In the genomic region with DNA sequence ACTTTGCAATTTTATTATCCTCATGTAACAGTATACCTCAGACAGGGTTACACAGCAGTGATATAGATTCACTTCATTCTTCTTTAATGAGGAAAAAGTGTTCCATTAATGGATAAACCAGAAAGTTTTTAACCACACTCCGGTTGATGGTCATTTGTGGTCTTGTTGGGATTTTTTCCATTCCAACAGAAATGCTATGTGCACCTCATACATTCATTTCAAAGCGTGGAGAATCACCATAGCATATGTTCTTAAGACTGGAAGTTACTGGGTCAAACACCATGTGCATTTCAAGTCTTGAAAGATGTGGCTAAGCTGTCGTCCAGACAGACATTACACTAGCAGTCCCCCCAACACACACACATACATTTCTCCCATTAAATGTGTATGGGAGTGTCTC, we compare ENCODE assay signal across 18 cellular contexts.
DNase-seq lines count a peak whose midpoint lies in the region; TF ChIP-seq lines count a peak whose summit lies in the region.
"Had no signal": no experiment of that assay in that cellular context is flagged by ENCODE, and none has a peak within 500 bp of the region (broad histone marks: within the 10 kb centered on the region; RNA-seq: fewer than 3 reads in every experiment).

No MANE protein-coding gene starts in this region.

- H3K9me3 Mint-ChIP-seq in nephron = no peaks in the 10 kb centered on the region
- peaks cover 4% of the 10 kb centered on the region for H3K9me3 Mint-ChIP-seq in type B pancreatic cell
- H3K9me3 Mint-ChIP-seq: H9 had no signal

- H3K4me3 ChIP-seq in astrocyte of the spinal cord (ENCODE audit: low read depth, low read length) = no peak overlapping the region
- no peak overlapping the region for H3K4me3 ChIP-seq in dorsolateral prefrontal cortex
- H3K4me3 ChIP-seq: K562, Peyer's patch, SJSA1 had no signal

- H3K27ac Mint-ChIP-seq in nephron (peak overlapping the region; percentile 8 to 63 (median 12)), type B pancreatic cell (no peak overlapping the region)
- H3K27ac Mint-ChIP-seq: H9 had no signal

- H3K27ac ChIP-seq in dorsolateral prefrontal cortex = no peak overlapping the region
- H3K27ac ChIP-seq: Peyer's patch, SJSA1 had no signal

- H3K4me1 Mint-ChIP-seq in nephron (peaks cover 19% of the 10 kb centered on the region), type B pancreatic cell (ENCODE audit: unreplicated experiment) (no peaks in the 10 kb centered on the region)
- H3K4me1 Mint-ChIP-seq: CD14-positive monocyte, H9 had no signal

- H3K27me3 ChIP-seq in dorsolateral prefrontal cortex = peaks cover 0 to 14% (median 0%) of the 10 kb centered on the region in 45 donors
- H3K27me3 ChIP-seq: Peyer's patch, SJSA1 had no signal

- no peaks in the 10 kb centered on the region for H3K36me3 Mint-ChIP-seq in nephron (ENCODE audit: low read depth)
- H3K36me3 Mint-ChIP-seq in type B pancreatic cell = no peaks in the 10 kb centered on the region
- H3K36me3 Mint-ChIP-seq: CD14-positive monocyte had no signal

- DNase-seq in RPMI7951 (ENCODE audit: low read depth) (peak; percentile 79), astrocyte of the spinal cord (ENCODE audit: low read depth, low spot score) (peak; percentile 71), iPS-NIHi11 (ENCODE audit: low spot score) (no peak), type B pancreatic cell (ENCODE audit: extremely low spot score, unreplicated experiment) (no peak), dorsolateral prefrontal cortex (no peak)
- DNase-seq in central memory CD4-positive, alpha-beta T cell = no peak
- DNase-seq: H9, MM.1S, NCI-H1048, NCI-H1417 treated with DMSO at 0.1 percent for 48 hours, NCI-H187, NCI-H446, NCI-H526, Peyer's patch had no signal

- intact Hi-C loops in dorsolateral prefrontal cortex (cut with DNase I) = no loop called here

- H3K27me3 Mint-ChIP-seq in nephron (ENCODE audit: low read depth) (peaks cover 17% of the 10 kb centered on the region), type B pancreatic cell (peaks cover 44% of the 10 kb centered on the region)

- no peak overlapping the region for H3K4me3 Mint-ChIP-seq in nephron
- no peak overlapping the region for H3K4me3 Mint-ChIP-seq in type B pancreatic cell
- H3K4me3 Mint-ChIP-seq: CD14-positive monocyte, H9 had no signal

- no peak for TF ChIP-seq CTCF in astrocyte of the spinal cord (IDR thresholded peaks at IDR 0.05; ENCODE audit: low read depth, low read length)
- no peak for TF ChIP-seq CTCF in nephron (IDR thresholded peaks at IDR 0.05; ENCODE audit: unreplicated experiment in 3 of 3)
- no peak for TF ChIP-seq CTCF in type B pancreatic cell (conservative IDR thresholded peaks at IDR 0.05)
- no peak for TF ChIP-seq CTCF in dorsolateral prefrontal cortex (IDR thresholded peaks at IDR 0.05 in 54 of 56, conservative IDR thresholded peaks at IDR 0.05 in 2 of 56; ENCODE audit: low read depth in 1 of 56, partially characterized antibody in 56 of 56)

- in situ Hi-C loops in astrocyte of the spinal cord (cut with HindIII; ENCODE audit: low sequenced_read_pairs) = no loop called here

Comparison
In these comparisons a context has a peak if more than half of its experiments do, and no peak if none do; other contexts are left out.
1. DNase-seq: peak in RPMI7951 (single experiment) and astrocyte of the spinal cord (single experiment); none in central memory CD4-positive, alpha-beta T cell (single experiment), iPS-NIHi11 (single experiment), type B pancreatic cell (single experiment) and dorsolateral prefrontal cortex (0 of 10).